In the genomic region with DNA sequence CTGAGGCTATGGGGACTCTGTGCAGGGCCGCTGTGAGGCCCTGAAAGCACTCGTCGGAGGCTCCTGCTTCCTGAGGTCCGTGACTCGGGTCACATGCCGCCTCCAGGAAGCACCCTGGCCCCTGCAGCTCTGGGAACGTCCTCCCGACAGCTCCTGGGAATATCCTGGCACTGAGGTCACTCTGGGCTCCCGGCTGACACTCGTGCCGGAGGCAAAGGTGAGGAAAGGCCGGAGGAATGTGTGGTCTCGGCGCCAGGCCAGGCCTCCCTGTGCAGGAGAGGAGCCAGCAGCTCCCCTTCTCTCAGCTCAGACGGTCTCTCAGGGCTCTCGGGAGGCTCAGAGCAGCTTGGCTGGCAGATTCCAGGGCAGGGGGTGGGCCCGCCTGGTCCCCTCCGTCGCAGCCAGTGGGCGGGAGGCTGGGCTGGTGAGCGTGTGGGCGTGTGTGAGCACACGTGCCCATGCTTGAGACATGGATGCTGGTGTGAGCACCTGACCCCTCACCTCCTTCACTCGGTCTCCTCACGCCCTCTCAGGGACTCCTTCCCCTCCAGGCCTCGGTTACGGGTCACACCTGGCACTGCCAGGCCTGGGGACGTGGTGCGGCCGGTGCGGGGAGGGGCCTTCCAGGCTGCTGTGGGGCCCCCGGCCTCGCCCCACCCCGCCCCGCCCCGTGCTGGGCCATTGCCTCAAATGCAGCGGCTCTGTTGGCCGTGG, we compare ENCODE assay signal across 8 cellular contexts. TPM values are rescaled to one million over a fixed set of nuclear protein-coding genes. Genes with fewer than 3 reads are reported as not detected.
DNase-seq lines count a peak whose midpoint lies in the region; ATAC-seq, FAIRE-seq and TF ChIP-seq lines count a peak whose summit lies in the region.

No MANE protein-coding gene starts in this region.

- peak overlapping the region; percentile 19 for H3K4me2 ChIP-seq in endothelial cell of umbilical vein (ENCODE audit: insufficient read depth, low read length)

- H2AFZ ChIP-seq in endothelial cell of umbilical vein (ENCODE audit: low read depth, low read length) = peak overlapping the region; percentile 26

- peaks cover 2% of the 10 kb centered on the region for H3K4me1 ChIP-seq in endothelial cell of umbilical vein (ENCODE audit: control insufficient read depth, extremely low read depth, insufficient read depth, low read length)
- peaks cover 13% of the 10 kb centered on the region for H3K4me1 ChIP-seq in mucosa of descending colon (ENCODE audit: low read depth)

- H3K9ac ChIP-seq in endothelial cell of umbilical vein (replicated peaks; ENCODE audit: extremely low read depth, insufficient read depth, low read length) = no peak overlapping the region

- H3K4me1 Mint-ChIP-seq in activated CD4-positive, alpha-beta memory T cell treated with anti-CD3 and anti-CD28 coated beads for 36 hours (ENCODE audit: low read depth) = peaks cover 6% of the 10 kb centered on the region
- peaks cover 6% of the 10 kb centered on the region for H3K4me1 Mint-ChIP-seq in activated CD4-positive, alpha-beta memory T cell treated with anti-CD3 and anti-CD28 coated beads, Interleukin-2, amount 10 ng/mL, durations not matched to agents 7 days and 5 days
- peaks cover 2% of the 10 kb centered on the region for H3K4me1 Mint-ChIP-seq in type B pancreatic cell (ENCODE audit: unreplicated experiment)

- no TSS peak for BruUV-seq in endothelial cell of umbilical vein (replicated peaks; lab: Mats Ljungman, UMichigan)

- H4K20me1 ChIP-seq in endothelial cell of umbilical vein (replicated peaks; ENCODE audit: control insufficient read depth, extremely low read depth, insufficient read depth, low read length) = no peaks in the 10 kb centered on the region

- H3K36me3 Mint-ChIP-seq in activated CD4-positive, alpha-beta memory T cell treated with anti-CD3 and anti-CD28 coated beads for 36 hours = peaks cover 2% of the 10 kb centered on the region
- no peaks in the 10 kb centered on the region for H3K36me3 Mint-ChIP-seq in activated CD4-positive, alpha-beta memory T cell treated with anti-CD3 and anti-CD28 coated beads, Interleukin-2, amount 10 ng/mL, durations not matched to agents 7 days and 5 days (ENCODE audit: low read depth)
- no peaks in the 10 kb centered on the region for H3K36me3 Mint-ChIP-seq in type B pancreatic cell

- peaks cover 4% of the 10 kb centered on the region for H3K27me3 Mint-ChIP-seq in activated CD4-positive, alpha-beta memory T cell treated with anti-CD3 and anti-CD28 coated beads for 36 hours
- peaks cover 3% of the 10 kb centered on the region for H3K27me3 Mint-ChIP-seq in activated CD4-positive, alpha-beta memory T cell treated with anti-CD3 and anti-CD28 coated beads, Interleukin-2, amount 10 ng/mL, durations not matched to agents 7 days and 5 days
- H3K27me3 Mint-ChIP-seq in type B pancreatic cell = peaks cover 3% of the 10 kb centered on the region

- intact Hi-C loops in activated CD4-positive, alpha-beta memory T cell treated with anti-CD3 and anti-CD28 coated beads for 36 hours (cut with micrococcal nuclease) = no loop called here
- intact Hi-C loops in endothelial cell of umbilical vein (cut with micrococcal nuclease) (loop anchor here (2.0 kb wide), 1 partner anchor 37 kb away; the partner anchor contains the start of gene C1orf159), mucosa of descending colon (cut with DNase I, micrococcal nuclease) (no loop called here)

- H3K27me3 ChIP-seq in WERI-Rb-1 (ENCODE audit: insufficient read depth, low read depth, severe bottlenecking) (peaks cover 7% of the 10 kb centered on the region), endothelial cell of umbilical vein (ENCODE audit: control insufficient read depth in 2 of 2, insufficient read depth in 2 of 2, low read length in 2 of 2) (no peaks in the 10 kb centered on the region)

- FAIRE-seq in endothelial cell of umbilical vein (lab: Jason Lieb, UNC) = no peak

- peak overlapping the region; percentile 32 for H3K4me3 Mint-ChIP-seq in activated CD4-positive, alpha-beta memory T cell treated with anti-CD3 and anti-CD28 coated beads for 36 hours
- H3K4me3 Mint-ChIP-seq in activated CD4-positive, alpha-beta memory T cell treated with anti-CD3 and anti-CD28 coated beads, Interleukin-2, amount 10 ng/mL, durations not matched to agents 7 days and 5 days = no peak overlapping the region
- H3K4me3 Mint-ChIP-seq in type B pancreatic cell = peak overlapping the region; percentile 63

- POLR2A ChIA-PET in activated CD4-positive, alpha-beta memory T cell treated with anti-CD3 and anti-CD28 coated beads for 36 hours (lab: Charles Lee) = no interaction called here
- POLR2A ChIA-PET in activated CD4-positive, alpha-beta memory T cell treated with anti-CD3 and anti-CD28 coated beads, Interleukin-2, amount 10 ng/mL, durations not matched to agents 7 days and 5 days (lab: Charles Lee) = no interaction called here
- POLR2A ChIA-PET in endothelial cell of umbilical vein (lab: Charles Lee) = no interaction called here

- H3K4me3 ChIP-seq in WERI-Rb-1 (ENCODE audit: low read depth, low read length) = peak overlapping the region; percentile 52
- H3K4me3 ChIP-seq in endothelial cell of umbilical vein (replicated peaks in 1 of 3; ENCODE audit: insufficient read depth in 1 of 3, low read depth in 1 of 3, low read length in 3 of 3) = no peak overlapping the region
- H3K4me3 ChIP-seq in mucosa of descending colon = no peak overlapping the region

- H3K79me2 ChIP-seq in endothelial cell of umbilical vein (ENCODE audit: control insufficient read depth, insufficient read depth, low read length) = no peaks in the 10 kb centered on the region

- no peak for TF ChIP-seq POLR2A in endothelial cell of umbilical vein (IDR thresholded peaks at IDR 0.05; ENCODE audit: low read depth, low read length)

- H3K9me3 Mint-ChIP-seq in activated CD4-positive, alpha-beta memory T cell treated with anti-CD3 and anti-CD28 coated beads for 36 hours = no peaks in the 10 kb centered on the region
- H3K9me3 Mint-ChIP-seq in activated CD4-positive, alpha-beta memory T cell treated with anti-CD3 and anti-CD28 coated beads, Interleukin-2, amount 10 ng/mL, durations not matched to agents 7 days and 5 days = no peaks in the 10 kb centered on the region
- no peaks in the 10 kb centered on the region for H3K9me3 Mint-ChIP-seq in type B pancreatic cell

- H3K9me3 ChIP-seq in WERI-Rb-1 (ENCODE audit: severe bottlenecking) = no peaks in the 10 kb centered on the region
- H3K9me3 ChIP-seq in endothelial cell of umbilical vein (replicated peaks; ENCODE audit: control insufficient read depth, insufficient read depth, low read length) = no peaks in the 10 kb centered on the region
- H3K9me3 ChIP-seq in mucosa of descending colon = no peaks in the 10 kb centered on the region

- TF ChIP-seq CTCF in WERI-Rb-1 (IDR thresholded peaks at IDR 0.05; ENCODE audit: low read depth, low read length) = no peak
- TF ChIP-seq CTCF in endothelial cell of umbilical vein (IDR thresholded peaks at IDR 0.05; ENCODE audit: extremely low read depth in 1 of 2, insufficient read depth in 1 of 2, low read depth in 1 of 2, low read length in 2 of 2) = no peak
- TF ChIP-seq CTCF in mucosa of descending colon (IDR thresholded peaks at IDR 0.05) = no peak
- no peak for TF ChIP-seq CTCF in type B pancreatic cell (conservative IDR thresholded peaks at IDR 0.05)

- CTCF ChIA-PET in activated CD4-positive, alpha-beta memory T cell treated with anti-CD3 and anti-CD28 coated beads for 36 hours (lab: Charles Lee) = interaction anchor here (1.0 kb wide), 1 partner anchor 16 kb away, joined by 3 read pairs; no protein-coding TSS in a partner anchor
- CTCF ChIA-PET in activated CD4-positive, alpha-beta memory T cell treated with anti-CD3 and anti-CD28 coated beads, Interleukin-2, amount 10 ng/mL, durations not matched to agents 7 days and 5 days (lab: Charles Lee) = no interaction called here
- CTCF ChIA-PET in endothelial cell of umbilical vein (lab: Charles Lee) = interaction anchor here (0.7 to 1.7 kb wide), 4 partner anchors 10 to 97 kb away, joined by 3 to 6 read pairs (median 4); no protein-coding TSS in a partner anchor

- ATAC-seq in mucosa of descending colon (peak; percentile 81), GM19351 (IDR thresholded peaks at IDR 0.05; ENCODE audit: unreplicated experiment) (no peak)

- H3K36me3 ChIP-seq in WERI-Rb-1 = peaks cover 6% of the 10 kb centered on the region
- no peaks in the 10 kb centered on the region for H3K36me3 ChIP-seq in endothelial cell of umbilical vein (ENCODE audit: control insufficient read depth in 2 of 2, extremely low read depth in 1 of 2, insufficient read depth in 2 of 2, low read length in 2 of 2)
- no peaks in the 10 kb centered on the region for H3K36me3 ChIP-seq in mucosa of descending colon (ENCODE audit: low read depth)

- H3K9me1 ChIP-seq in endothelial cell of umbilical vein (replicated peaks; ENCODE audit: control insufficient read depth, extremely low read depth, insufficient read depth, low read length) = no peaks in the 10 kb centered on the region

- no peak overlapping the region for H3K27ac Mint-ChIP-seq in activated CD4-positive, alpha-beta memory T cell treated with anti-CD3 and anti-CD28 coated beads for 36 hours
- H3K27ac Mint-ChIP-seq in activated CD4-positive, alpha-beta memory T cell treated with anti-CD3 and anti-CD28 coated beads, Interleukin-2, amount 10 ng/mL, durations not matched to agents 7 days and 5 days = no peak overlapping the region
- peak overlapping the region; percentile 43 for H3K27ac Mint-ChIP-seq in type B pancreatic cell

- dilution Hi-C loops in endothelial cell of umbilical vein (cut with MboI; ENCODE audit: extremely low pct_ligation_motif_present, low sequenced_read_pairs) = no loop called here

- peak; percentile 54 for DNase-seq in activated CD4-positive, alpha-beta memory T cell treated with anti-CD3 and anti-CD28 coated beads for 36 hours
- no peak for DNase-seq in activated CD4-positive, alpha-beta memory T cell treated with anti-CD3 and anti-CD28 coated beads, Interleukin-2, amount 10 ng/mL, durations not matched to agents 7 days and 5 days
- peak; percentile 8 to 36 for DNase-seq in Kasumi-1 (lab: John Stamatoyannopoulos, UW)
- peak; percentile 67 for DNase-seq in WERI-Rb-1
- peak; percentile 59 for DNase-seq in endothelial cell of umbilical vein (ENCODE audit: low read depth, low spot score)
- peak; percentile 65 to 76 (median 75) for DNase-seq in mucosa of descending colon
- DNase-seq in type B pancreatic cell (ENCODE audit: extremely low spot score, unreplicated experiment) = peak; percentile 75

- H3K27ac ChIP-seq in WERI-Rb-1 (no peak overlapping the region), endothelial cell of umbilical vein (ENCODE audit: insufficient read depth, low read depth, low read length) (no peak overlapping the region)

RNA-seq across cellular contexts. Expression of gene RNF223, which starts 5.5 kb away (rescaled TPM):
- not detected for total RNA-seq in activated CD4-positive, alpha-beta memory T cell treated with anti-CD3 and anti-CD28 coated beads for 36 hours
- not detected for total RNA-seq in activated CD4-positive, alpha-beta memory T cell treated with anti-CD3 and anti-CD28 coated beads, Interleukin-2, amount 10 ng/mL, durations not matched to agents 7 days and 5 days
- total RNA-seq in endothelial cell of umbilical vein = not detected in 2 replicates
- not detected in 2 replicates for polyA plus RNA-seq in endothelial cell of umbilical vein
- polyA plus RNA-seq in endothelial cell of umbilical vein (2011; cell fraction: cytosol; rRNA removed) = not detected in 2 replicates
- not detected in 2 replicates for polyA plus RNA-seq in endothelial cell of umbilical vein (2011; cell fraction: nucleus; rRNA removed)
- polyA plus RNA-seq in endothelial cell of umbilical vein (2012) = not detected in 2 replicates
- polyA minus RNA-seq in endothelial cell of umbilical vein = not detected in 2 replicates
- polyA minus RNA-seq in endothelial cell of umbilical vein (2011; cell fraction: cytosol; rRNA and poly(A)+ RNA removed) = 3.4 TPM
- polyA minus RNA-seq in endothelial cell of umbilical vein (2011; cell fraction: nucleus; rRNA and poly(A)+ RNA removed) = not detected in 2 replicates
- 1 to 10 TPM; 1.3 to 7.5 (median 2.1) TPM for total RNA-seq in mucosa of descending colon
- total RNA-seq in type B pancreatic cell (ENCODE audit: low replicate concordance) = 1.2 and 2.5 TPM in 2 replicates

RNA-seq across cellular contexts. Expression of gene C1orf159, which starts 36.3 kb away (rescaled TPM):
- 10 to 100 TPM; 19.5 to 20.5 TPM for total RNA-seq in activated CD4-positive, alpha-beta memory T cell treated with anti-CD3 and anti-CD28 coated beads for 36 hours
- 10 to 100 TPM; 18.6 to 19.9 TPM for total RNA-seq in activated CD4-positive, alpha-beta memory T cell treated with anti-CD3 and anti-CD28 coated beads, Interleukin-2, amount 10 ng/mL, durations not matched to agents 7 days and 5 days
- total RNA-seq in endothelial cell of umbilical vein (19.7 and 20.1 TPM in 2 replicates), mucosa of descending colon (10 to 100 TPM; 18.4 to 25.3 (median 24.0) TPM), type B pancreatic cell (ENCODE audit: low replicate concordance) (20.0 and 21.2 TPM in 2 replicates)
- 16.1 and 20.1 TPM in 2 replicates for polyA plus RNA-seq in endothelial cell of umbilical vein
- 6.9 and 10.8 TPM in 2 replicates for polyA plus RNA-seq in endothelial cell of umbilical vein (2011; cell fraction: cytosol; rRNA removed)
- 34.3 and 36.5 TPM in 2 replicates for polyA plus RNA-seq in endothelial cell of umbilical vein (2011; cell fraction: nucleus; rRNA removed)
- polyA plus RNA-seq in endothelial cell of umbilical vein (2012) = 7.3 and 8.7 TPM in 2 replicates
- 3.6 and 4.6 TPM in 2 replicates for polyA minus RNA-seq in endothelial cell of umbilical vein
- polyA minus RNA-seq in endothelial cell of umbilical vein (2011; cell fraction: cytosol; rRNA and poly(A)+ RNA removed) = 9.5 TPM
- 6.0 and 13.7 TPM in 2 replicates for polyA minus RNA-seq in endothelial cell of umbilical vein (2011; cell fraction: nucleus; rRNA and poly(A)+ RNA removed)

RNA-seq across cellular contexts. Expression of gene AGRN, which starts 59.6 kb away (rescaled TPM):
- total RNA-seq in activated CD4-positive, alpha-beta memory T cell treated with anti-CD3 and anti-CD28 coated beads for 36 hours = 10 to 100 TPM; 33.2 to 35.6 TPM
- 10 to 100 TPM; 18.3 to 22.8 TPM for total RNA-seq in activated CD4-positive, alpha-beta memory T cell treated with anti-CD3 and anti-CD28 coated beads, Interleukin-2, amount 10 ng/mL, durations not matched to agents 7 days and 5 days
- total RNA-seq in endothelial cell of umbilical vein (67.8 and 75.6 TPM in 2 replicates), mucosa of descending colon (10 to 100 TPM; 32.0 to 54.4 (median 40.6) TPM), type B pancreatic cell (ENCODE audit: low replicate concordance) (166 and 285 TPM in 2 replicates)
- 66.6 and 78.9 TPM in 2 replicates for polyA plus RNA-seq in endothelial cell of umbilical vein
- polyA plus RNA-seq in endothelial cell of umbilical vein (2011; cell fraction: cytosol; rRNA removed) = 37.4 and 54.0 TPM in 2 replicates
- polyA plus RNA-seq in endothelial cell of umbilical vein (2011; cell fraction: nucleus; rRNA removed) = 180 and 187 TPM in 2 replicates
- polyA plus RNA-seq in endothelial cell of umbilical vein (2012) = 59.5 and 122 TPM in 2 replicates
- polyA minus RNA-seq in endothelial cell of umbilical vein = 54.3 and 61.2 TPM in 2 replicates
- polyA minus RNA-seq in endothelial cell of umbilical vein (2011; cell fraction: cytosol; rRNA and poly(A)+ RNA removed) = 32.9 TPM
- 40.7 and 70.5 TPM in 2 replicates for polyA minus RNA-seq in endothelial cell of umbilical vein (2011; cell fraction: nucleus; rRNA and poly(A)+ RNA removed)
